Comparison of ENCODE assay signal across 1 cellular context in genomic region chr4:157389751-157390150, GRCh38.
TF ChIP-seq lines count a peak whose summit lies in the region.

No MANE protein-coding gene starts in this region.

TF ChIP-seq in H1, 55 proteins besides CTCF, POLR2A, EP300 and RAD21 (continued from another document):
- no peak for TF ChIP-seq USF2 (IDR thresholded peaks at IDR 0.05; ENCODE audit: low read length)
- no peak for TF ChIP-seq CREB1 (IDR thresholded peaks at IDR 0.05)
- TF ChIP-seq BRCA1 (IDR thresholded peaks at IDR 0.05; ENCODE audit: low read depth, low read length): no peak
- TF ChIP-seq KDM5A (IDR thresholded peaks at IDR 0.05; ENCODE audit: low read length): no peak
- TF ChIP-seq GABPA (IDR thresholded peaks at IDR 0.05; ENCODE audit: borderline replicate concordance, insufficient read depth, low read length): no peak
- no peak for TF ChIP-seq MAX (IDR thresholded peaks at IDR 0.05)
- no peak for TF ChIP-seq SP4 (IDR thresholded peaks at IDR 0.05; ENCODE audit: low read length)
- no peak for TF ChIP-seq TAF7 (optimal IDR thresholded peaks at IDR 0.05; ENCODE audit: borderline replicate concordance, low read depth, low read length)
- no peak for TF ChIP-seq HDAC2 (IDR thresholded peaks at IDR 0.05; ENCODE audit: borderline replicate concordance in 1 of 2, low read depth in 2 of 2, low read length in 2 of 2)
- no peak for TF ChIP-seq JUND (IDR thresholded peaks at IDR 0.05; ENCODE audit: low read length)
- no peak for TF ChIP-seq CHD2 (IDR thresholded peaks at IDR 0.05; ENCODE audit: low read length)
- no peak for TF ChIP-seq BACH1 (IDR thresholded peaks at IDR 0.05; ENCODE audit: low read length)
- TF ChIP-seq TEAD4 (IDR thresholded peaks at IDR 0.05; ENCODE audit: low read depth, low read length): no peak
